In the genomic region with DNA sequence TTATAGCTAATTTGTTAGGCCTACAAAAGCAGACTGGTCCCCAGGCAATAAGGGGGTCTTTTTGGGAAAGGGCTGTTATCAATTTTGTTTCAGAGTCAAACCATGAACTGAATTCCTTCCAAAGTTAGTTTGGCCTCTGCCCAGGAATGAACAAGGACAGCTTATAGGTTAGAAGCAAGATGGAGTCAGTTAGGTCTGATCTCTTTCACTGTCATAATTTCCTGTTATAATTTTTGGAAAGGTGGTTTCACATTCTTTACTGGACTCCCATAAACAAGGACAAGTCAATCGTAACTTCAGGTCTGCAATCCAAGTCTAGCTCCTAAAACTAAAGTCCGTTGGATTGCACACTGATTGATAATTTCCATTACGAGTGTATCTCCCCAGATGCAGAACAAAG, we compare ENCODE assay signal across 21 cellular contexts.
"Had no signal": no experiment of that assay in that cellular context is flagged by ENCODE, and none has a peak within 500 bp of the region (broad histone marks: within the 10 kb centered on the region; RNA-seq: fewer than 3 reads in every experiment).

No MANE protein-coding gene starts in this region.

- FAIRE-seq: RCC 7860 had no signal

- H3K27ac ChIP-seq: KMS-11 had no signal

- H3K4me2 ChIP-seq: KMS-11, SK-N-SH had no signal

- DNase-seq: Kasumi-1, MM.1S, NCI-H1092 treated with DMSO at 0.1 percent for 48 hours, NCI-H1436, NCI-H187, NCI-H2029, NCI-H2081 treated with DMSO at 0.1 percent for 48 hours, NCI-H2171, NCI-H226, NCI-H446, NCI-H510A, NCI-H524 treated with DMSO at 0.1 percent for 48 hours, NCI-H69, NCI-H774, Right ventricle myocardium superior, RPMI8226, SIG-M5, SK-N-SH, SW 1271 had no signal

- H3K9me3 ChIP-seq: SK-N-SH had no signal

- H3K9ac ChIP-seq: KMS-11, SK-N-SH had no signal
